Comparison of ENCODE assay signal across 8 cellular contexts in the genomic region with DNA sequence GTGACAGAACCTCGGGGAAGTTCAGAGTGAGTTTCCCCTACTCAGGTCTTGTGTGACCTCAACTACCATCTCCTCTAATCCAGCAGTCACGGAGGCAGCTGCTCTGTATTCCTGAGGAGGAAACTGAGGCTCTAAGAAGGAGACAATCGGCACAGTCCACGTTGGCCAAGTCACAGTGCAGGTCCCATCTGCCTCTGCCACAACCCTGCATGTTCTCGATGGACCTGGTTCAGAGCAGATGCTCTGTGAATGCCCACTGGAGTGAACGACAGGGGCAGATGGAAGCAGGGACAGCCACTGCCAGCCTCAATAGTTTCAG. TPM values are rescaled to one million over a fixed set of nuclear protein-coding genes. Genes with fewer than 3 reads are reported as not detected.
DNase-seq lines count a peak whose midpoint lies in the region; ATAC-seq, FAIRE-seq and TF ChIP-seq lines count a peak whose summit lies in the region.

No MANE protein-coding gene starts in this region.

- peaks cover 49% of the 10 kb centered on the region for H3K4me1 ChIP-seq in CD4-positive, CD25-positive, alpha-beta regulatory T cell (ENCODE audit: control insufficient read depth, insufficient read depth, low read length, poor library complexity, severe bottlenecking)
- peaks cover 33% of the 10 kb centered on the region for H3K4me1 ChIP-seq in PC-3 (ENCODE audit: insufficient read depth, low read length)
- peaks cover 12% of the 10 kb centered on the region for H3K4me1 ChIP-seq in endothelial cell of umbilical vein (ENCODE audit: control insufficient read depth, extremely low read depth, insufficient read depth, low read length)
- H3K4me1 ChIP-seq in neuronal stem cell (ENCODE audit: control insufficient read depth in 2 of 2, insufficient read depth in 1 of 2, low read depth in 1 of 2, low read length in 2 of 2): peaks cover 0 to 12% of the 10 kb centered on the region in 2 donors

- H3K9me3 ChIP-seq in CD4-positive, CD25-positive, alpha-beta regulatory T cell (ENCODE audit: control insufficient read depth in 2 of 2, low read length in 2 of 2): no peaks in the 10 kb centered on the region
- H3K9me3 ChIP-seq in PC-3 (ENCODE audit: low read length) (no peaks in the 10 kb centered on the region), endothelial cell of umbilical vein (replicated peaks; ENCODE audit: control insufficient read depth, insufficient read depth, low read length) (no peaks in the 10 kb centered on the region), neuronal stem cell (replicated peaks in 1 of 2; ENCODE audit: control insufficient read depth in 2 of 2, insufficient read depth in 1 of 2, low read depth in 1 of 2, low read length in 2 of 2) (no peaks in the 10 kb centered on the region)

- H3K27ac ChIP-seq in CD4-positive, CD25-positive, alpha-beta regulatory T cell (ENCODE audit: insufficient read depth, low read length, poor library complexity, severe bottlenecking): peak overlapping the region; percentile 82
- peak overlapping the region; percentile 45 for H3K27ac ChIP-seq in PC-3 (ENCODE audit: low read length)
- no peak overlapping the region for H3K27ac ChIP-seq in endothelial cell of umbilical vein (ENCODE audit: insufficient read depth, low read depth, low read length)
- H3K27ac ChIP-seq in neuronal stem cell (replicated peaks; ENCODE audit: low read length): no peak overlapping the region

- H3K9me1 ChIP-seq in endothelial cell of umbilical vein (replicated peaks; ENCODE audit: control insufficient read depth, extremely low read depth, insufficient read depth, low read length): no peaks in the 10 kb centered on the region

- no peak overlapping the region for H4K91ac ChIP-seq in neuronal stem cell (ENCODE audit: low read depth, low read length, poor library complexity)

- H3K36me3 ChIP-seq in CD4-positive, CD25-positive, alpha-beta regulatory T cell (ENCODE audit: control insufficient read depth, insufficient read depth, low read length): no peaks in the 10 kb centered on the region
- no peaks in the 10 kb centered on the region for H3K36me3 ChIP-seq in PC-3 (ENCODE audit: low read depth, low read length)
- no peaks in the 10 kb centered on the region for H3K36me3 ChIP-seq in endothelial cell of umbilical vein (ENCODE audit: control insufficient read depth in 2 of 2, extremely low read depth in 1 of 2, insufficient read depth in 2 of 2, low read length in 2 of 2)
- peaks cover 3 to 14% of the 10 kb centered on the region in 2 donors for H3K36me3 ChIP-seq in neuronal stem cell (replicated peaks in 1 of 2; ENCODE audit: control insufficient read depth in 2 of 2, insufficient read depth in 2 of 2, low read length in 2 of 2)

- H2BK120ac ChIP-seq in neuronal stem cell (ENCODE audit: low read depth, low read length): no peak overlapping the region

- H3K4ac ChIP-seq in neuronal stem cell (ENCODE audit: low read length): no peak overlapping the region

- FAIRE-seq in endothelial cell of umbilical vein (lab: Jason Lieb, UNC): peak; percentile 44

- no peak overlapping the region for H2AK5ac ChIP-seq in neuronal stem cell (ENCODE audit: low read depth, low read length)

- POLR2A ChIA-PET in PC-3 (lab: Charles Lee; ENCODE audit: unreplicated experiment) (no interaction called here), endothelial cell of umbilical vein (lab: Charles Lee) (interaction anchor here (0.6 kb wide), 1 partner anchor 33 kb away, joined by 3 read pairs; no protein-coding TSS in a partner anchor)

- no peaks in the 10 kb centered on the region for H3F3A ChIP-seq in PC-3 (ENCODE audit: low read length, unreplicated experiment)

- peak overlapping the region; percentile 81 for H3K4me2 ChIP-seq in PC-3 (ENCODE audit: low read length)
- no peak overlapping the region for H3K4me2 ChIP-seq in endothelial cell of umbilical vein (ENCODE audit: insufficient read depth, low read length)
- no peak overlapping the region for H3K4me2 ChIP-seq in neuronal stem cell (ENCODE audit: insufficient read depth, low read length, poor library complexity, severe bottlenecking)

- BruUV-seq in PC-3 (replicated peaks; lab: Mats Ljungman, UMichigan): no TSS peak
- no TSS peak for BruUV-seq in endothelial cell of umbilical vein (replicated peaks; lab: Mats Ljungman, UMichigan)

- no peak overlapping the region for H2BK5ac ChIP-seq in neuronal stem cell (ENCODE audit: low read length)

- no CpG with 5 or more reads among the region's 6 CpGs for WGBS in neuronal stem cell (ENCODE audit: extremely low coverage in 2 of 2, insufficient read length in 2 of 2, insufficient replicate concordance in 1 of 2), 2 donors
- WGBS in lower leg skin, 2 donors: 46 to 51% methylated on average over 6 of the region's 6 CpGs

- ATAC-seq in CD4-positive, CD25-positive, alpha-beta regulatory T cell (ENCODE audit: low read depth in 2 of 2): no peak
- no peak for ATAC-seq in PC-3
- no peak for ATAC-seq in HG03025 (IDR thresholded peaks at IDR 0.05; ENCODE audit: low FRiP score, unreplicated experiment)

- H3K23ac ChIP-seq in neuronal stem cell (ENCODE audit: low read depth, low read length, poor library complexity): no peak overlapping the region

- H3K14ac ChIP-seq in neuronal stem cell (ENCODE audit: low read length): no peak overlapping the region

- peaks cover 15 to 41% (median 31%) of the 10 kb centered on the region in 4 donors for H3K4me1 Mint-ChIP-seq in CD4-positive, CD25-positive, alpha-beta regulatory T cell

- dilution Hi-C loops in endothelial cell of umbilical vein (cut with MboI; ENCODE audit: extremely low pct_ligation_motif_present, low sequenced_read_pairs): no loop called here

- peak overlapping the region; percentile 88 to 95 (median 90) for H3K4me3 Mint-ChIP-seq in CD4-positive, CD25-positive, alpha-beta regulatory T cell

- no peaks in the 10 kb centered on the region for H3K27me3 ChIP-seq in CD4-positive, CD25-positive, alpha-beta regulatory T cell (ENCODE audit: control insufficient read depth, insufficient read depth, low read length)
- H3K27me3 ChIP-seq in PC-3 (ENCODE audit: low read length): no peaks in the 10 kb centered on the region
- no peaks in the 10 kb centered on the region for H3K27me3 ChIP-seq in endothelial cell of umbilical vein (ENCODE audit: control insufficient read depth in 2 of 2, insufficient read depth in 2 of 2, low read length in 2 of 2)
- H3K27me3 ChIP-seq in neuronal stem cell (ENCODE audit: control insufficient read depth in 3 of 3, insufficient read depth in 3 of 3, low read depth in 1 of 3, low read length in 3 of 3): no peaks in the 10 kb centered on the region

- TF ChIP-seq CTCF in PC-3 (conservative IDR thresholded peaks at IDR 0.05; ENCODE audit: low read depth, low read length) (no peak), endothelial cell of umbilical vein (IDR thresholded peaks at IDR 0.05; ENCODE audit: extremely low read depth in 1 of 2, insufficient read depth in 1 of 2, low read depth in 1 of 2, low read length in 2 of 2) (no peak), lower leg skin (IDR thresholded peaks at IDR 0.05) (no peak)

- H3K9ac ChIP-seq in PC-3 (ENCODE audit: low read length): 0 out of 2 replicates have a peak overlapping the region, but pooled peaks have one; percentile 94
- no peak overlapping the region for H3K9ac ChIP-seq in endothelial cell of umbilical vein (replicated peaks; ENCODE audit: extremely low read depth, insufficient read depth, low read length)
- H3K9ac ChIP-seq in neuronal stem cell (ENCODE audit: low read depth, low read length, poor library complexity): no peak overlapping the region

- H3K27me3 Mint-ChIP-seq in CD4-positive, CD25-positive, alpha-beta regulatory T cell: peaks cover 8% of the 10 kb centered on the region

- no peaks in the 10 kb centered on the region for H3K79me1 ChIP-seq in neuronal stem cell (ENCODE audit: low read depth, low read length)

- peak overlapping the region in 2 of 3 donors; percentile 70 to 89 for H3K27ac Mint-ChIP-seq in CD4-positive, CD25-positive, alpha-beta regulatory T cell

- H2AFZ ChIP-seq in PC-3 (ENCODE audit: low read length) (no peak overlapping the region), endothelial cell of umbilical vein (ENCODE audit: low read depth, low read length) (no peak overlapping the region), neuronal stem cell (ENCODE audit: low read length) (peak overlapping the region; percentile 91)

- peaks cover 0 to 2% (median 0%) of the 10 kb centered on the region in 7 donors for H3K9me3 Mint-ChIP-seq in CD4-positive, CD25-positive, alpha-beta regulatory T cell

- H3K79me2 ChIP-seq in PC-3 (ENCODE audit: low read length) (peaks cover 41% of the 10 kb centered on the region), endothelial cell of umbilical vein (ENCODE audit: control insufficient read depth, insufficient read depth, low read length) (peaks cover 39% of the 10 kb centered on the region)

- no peaks in the 10 kb centered on the region for H3K9me2 ChIP-seq in PC-3 (replicated peaks; ENCODE audit: low read length)

- peak overlapping the region; percentile 57 for H3K4me3 ChIP-seq in CD4-positive, CD25-positive, alpha-beta regulatory T cell (ENCODE audit: low read depth, low read length)
- H3K4me3 ChIP-seq in PC-3 (ENCODE audit: low read length) (peak overlapping the region; percentile 92; the same call in 1 of the 2 replicates), endothelial cell of umbilical vein (replicated peaks in 1 of 3; ENCODE audit: insufficient read depth in 1 of 3, low read depth in 1 of 3, low read length in 3 of 3) (no peak overlapping the region), neuronal stem cell (ENCODE audit: low read length in 2 of 2) (peak overlapping the region in 1 of 2 donors; percentile 93), lower leg skin (ENCODE audit: low read depth, poor library complexity, severe bottlenecking) (no peak overlapping the region)

- H2BK12ac ChIP-seq in neuronal stem cell (ENCODE audit: low read length): no peak overlapping the region

- H3K36me3 Mint-ChIP-seq in CD4-positive, CD25-positive, alpha-beta regulatory T cell: no peaks in the 10 kb centered on the region

- H2BK15ac ChIP-seq in neuronal stem cell (ENCODE audit: low read length): no peak overlapping the region

- H4K20me1 ChIP-seq in PC-3 (ENCODE audit: low read length) (no peaks in the 10 kb centered on the region), endothelial cell of umbilical vein (replicated peaks; ENCODE audit: control insufficient read depth, extremely low read depth, insufficient read depth, low read length) (no peaks in the 10 kb centered on the region)

- intact Hi-C loops in PC-3 (cut with micrococcal nuclease): no loop called here
- intact Hi-C loops in endothelial cell of umbilical vein (cut with micrococcal nuclease): no loop called here
- intact Hi-C loops in lower leg skin (cut with DNase I; ENCODE audit: low total_unique reads): no loop called here

- no peak for TF ChIP-seq POLR2A in endothelial cell of umbilical vein (IDR thresholded peaks at IDR 0.05; ENCODE audit: low read depth, low read length)
- TF ChIP-seq POLR2A in lower leg skin (IDR thresholded peaks at IDR 0.05): no peak

- no peak overlapping the region for H3K18ac ChIP-seq in neuronal stem cell (ENCODE audit: low read length)

- CTCF ChIA-PET in PC-3 (lab: Charles Lee) (no interaction called here), endothelial cell of umbilical vein (lab: Charles Lee) (no interaction called here)

- H4K8ac ChIP-seq in neuronal stem cell (ENCODE audit: low read depth, low read length): no peak overlapping the region

- no peak for DNase-seq in CD4-positive, CD25-positive, alpha-beta regulatory T cell
- DNase-seq in PC-3 (no peak), endothelial cell of umbilical vein (ENCODE audit: low read depth, low spot score) (no peak), neuronal stem cell (ENCODE audit: low spot score) (no peak), mucosa of gallbladder (ENCODE audit: low spot score) (no peak), lower leg skin (ENCODE audit: low spot score in 2 of 2) (no peak), NCI-H1930 (lab: John Stamatoyannopoulos, UW) (no peak)

RNA-seq across cellular contexts. Expression of a gene that starts 0.7 kb away (rescaled TPM):
- 58.4 TPM for total RNA-seq in CD4-positive, CD25-positive, alpha-beta regulatory T cell
- 10 to 100 TPM; 15.7 to 20.2 (median 18.4) TPM for polyA plus RNA-seq in CD4-positive, CD25-positive, alpha-beta regulatory T cell
- 124 and 148 TPM in 2 replicates for total RNA-seq in PC-3 (2014; rRNA removed)
- 105 and 118 TPM in 2 replicates for total RNA-seq in endothelial cell of umbilical vein
- polyA plus RNA-seq in endothelial cell of umbilical vein: 109 and 115 TPM in 2 replicates
- polyA plus RNA-seq in endothelial cell of umbilical vein (2011; cell fraction: cytosol; rRNA removed): 84.9 and 98.4 TPM in 2 replicates
- 63.2 and 75.9 TPM in 2 replicates for polyA plus RNA-seq in endothelial cell of umbilical vein (2011; cell fraction: nucleus; rRNA removed)
- 101 and 105 TPM in 2 replicates for polyA plus RNA-seq in endothelial cell of umbilical vein (2012)
- polyA minus RNA-seq in endothelial cell of umbilical vein: 189 and 212 TPM in 2 replicates
- 41.4 TPM for polyA minus RNA-seq in endothelial cell of umbilical vein (2011; cell fraction: cytosol; rRNA and poly(A)+ RNA removed)
- 62.9 and 76.6 TPM in 2 replicates for polyA minus RNA-seq in endothelial cell of umbilical vein (2011; cell fraction: nucleus; rRNA and poly(A)+ RNA removed)
- polyA plus RNA-seq in neuronal stem cell (2013, experiment 1 of 2): 73.5 TPM
- 73.3 TPM for polyA plus RNA-seq in neuronal stem cell (2013, experiment 2 of 2)
- 118 TPM for total RNA-seq in mucosa of gallbladder
- total RNA-seq in lower leg skin: 100 to 1,000 TPM in 1 of 4 donors, 10 to 100 TPM in 3; 62.9 to 114 (median 82.6) TPM

Comparison
In these comparisons a context has a peak if more than half of its experiments do, and no peak if none do; other contexts are left out.
1. H3K27ac ChIP-seq: peak in CD4-positive, CD25-positive, alpha-beta regulatory T cell (single experiment) and PC-3 (single experiment); none in endothelial cell of umbilical vein (single experiment) and neuronal stem cell (single experiment).
2. H3K4me3 ChIP-seq: peak in CD4-positive, CD25-positive, alpha-beta regulatory T cell (single experiment) and PC-3 (single experiment); none in endothelial cell of umbilical vein (0 of 3) and lower leg skin (single experiment).